8 cellular contexts compared by ENCODE assay signal in genomic region chr4:76984788-76985211, GRCh38. TPM values are rescaled to one million over a fixed set of nuclear protein-coding genes. Genes with fewer than 3 reads are reported as not detected.
DNase-seq lines count a peak whose midpoint lies in the region; ATAC-seq and TF ChIP-seq lines count a peak whose summit lies in the region.

No MANE protein-coding gene starts in this region.

- in situ Hi-C loops in Panc1 (cut with HindIII; ENCODE audit: low pct_unique_long_range_greater_than_20kb, low sequenced_read_pairs), result no loop called here

- TF ChIP-seq CTCF in Panc1 (IDR thresholded peaks at IDR 0.05), result no peak
- TF ChIP-seq CTCF in fibroblast of lung (conservative IDR thresholded peaks at IDR 0.05 in 1 of 2, IDR thresholded peaks at IDR 0.05 in 1 of 2; ENCODE audit: low read depth in 1 of 2, low read length in 2 of 2), result no peak
- TF ChIP-seq CTCF in neural progenitor cell (IDR thresholded peaks at IDR 0.05), result no peak

- H3K9me3 Mint-ChIP-seq in neural progenitor cell, result peaks cover 1% of the 10 kb centered on the region

- BruUV-seq in Panc1 (replicated peaks; lab: Mats Ljungman, UMichigan), result no TSS peak

- H3K4me3 ChIP-seq in ACC112 (ENCODE audit: low read depth, low read length), result peak overlapping the region; percentile 60
- H3K4me3 ChIP-seq in Panc1 (ENCODE audit: low read depth in 2 of 2, low read length in 2 of 2), result no peak overlapping the region
- H3K4me3 ChIP-seq in fibroblast of lung (replicated peaks in 1 of 4; ENCODE audit: control extremely low read depth in 1 of 4, insufficient read depth in 1 of 4, low read depth in 3 of 4, low read length in 4 of 4), result peak overlapping the region in 2 of 4 experiments; percentile 18 to 33
- H3K4me3 ChIP-seq in neural progenitor cell, result no peak overlapping the region

- intact Hi-C loops in Panc1 (cut with micrococcal nuclease; ENCODE audit: unreplicated experiment), result no loop called here

- CTCF ChIA-PET in Panc1 (lab: Charles Lee), result no interaction called here

- H3K36me3 ChIP-seq in ACC112 (ENCODE audit: insufficient read depth, low read length), result no peaks in the 10 kb centered on the region; the same call in 1 of the 2 replicates
- H3K36me3 ChIP-seq in Panc1 (ENCODE audit: control insufficient read depth, insufficient read depth, low read length), result no peaks in the 10 kb centered on the region
- no peaks in the 10 kb centered on the region for H3K36me3 ChIP-seq in fibroblast of lung (ENCODE audit: control insufficient read depth, insufficient read depth, low read length)
- peaks cover 3% of the 10 kb centered on the region for H3K36me3 ChIP-seq in neural progenitor cell

- H2AFZ ChIP-seq in ACC112 (ENCODE audit: low read length, unreplicated experiment), result no peak overlapping the region
- H2AFZ ChIP-seq in fibroblast of lung (ENCODE audit: low read length), result no peak overlapping the region
- no peak overlapping the region for H2AFZ ChIP-seq in neural progenitor cell (replicated peaks)

- peaks cover 13% of the 10 kb centered on the region for H3K36me3 Mint-ChIP-seq in neural progenitor cell

- H3K4me2 ChIP-seq in fibroblast of lung (ENCODE audit: extremely low read depth, insufficient read depth, low read length), result peak overlapping the region; percentile 67
- peak overlapping the region; percentile 2 for H3K4me2 ChIP-seq in neural progenitor cell

- H3K27ac Mint-ChIP-seq in neural progenitor cell, result no peak overlapping the region

- ATAC-seq in Panc1, result no peak; the same call in 1 of the 2 replicates
- no peak for ATAC-seq in GM21529 (IDR thresholded peaks at IDR 0.05; ENCODE audit: unreplicated experiment)

- no peaks in the 10 kb centered on the region for H3K27me3 ChIP-seq in ACC112 (ENCODE audit: insufficient read depth, low read length)
- no peaks in the 10 kb centered on the region for H3K27me3 ChIP-seq in Panc1 (ENCODE audit: control insufficient read depth, insufficient read depth, low read length)
- no peaks in the 10 kb centered on the region for H3K27me3 ChIP-seq in fibroblast of lung (ENCODE audit: control insufficient read depth, insufficient read depth, low read length)
- no peaks in the 10 kb centered on the region for H3K27me3 ChIP-seq in neural progenitor cell

- peaks cover 1% of the 10 kb centered on the region for H3K27me3 Mint-ChIP-seq in neural progenitor cell (ENCODE audit: insufficient read depth, low read depth)

- H3F3A ChIP-seq in neural progenitor cell (ENCODE audit: low read depth), result no peaks in the 10 kb centered on the region

- H3K4me3 Mint-ChIP-seq in neural progenitor cell, result no peak overlapping the region

- DNase-seq in Panc1 (ENCODE audit: low read depth, low spot score) (peak; percentile 24), fibroblast of lung (ENCODE audit: low read depth in 2 of 2) (peak; percentile 100), neural progenitor cell (ENCODE audit: low spot score) (peak; percentile 41), DMS53 treated with DMSO at 0.1 percent for 48 hours (lab: John Stamatoyannopoulos, UW; ENCODE audit: unreplicated experiment) (no peak), GDM1 (lab: John Stamatoyannopoulos, UW) (no peak), NCI-H524 treated with DMSO at 0.1 percent for 48 hours (lab: John Stamatoyannopoulos, UW) (no peak)

- POLR2A ChIA-PET in Panc1 (lab: Charles Lee), result no interaction called here

- H3K27ac ChIP-seq in ACC112 (ENCODE audit: low read depth, low read length) (peak overlapping the region; percentile 94), Panc1 (ENCODE audit: low read length) (no peak overlapping the region), fibroblast of lung (ENCODE audit: insufficient read depth, low read length) (peak overlapping the region; percentile 94), neural progenitor cell (no peak overlapping the region)

- peaks cover 61% of the 10 kb centered on the region for H3K4me1 Mint-ChIP-seq in neural progenitor cell

- H4K20me1 ChIP-seq in fibroblast of lung (ENCODE audit: control insufficient read depth, extremely low read depth, insufficient read depth, low read length) (no peaks in the 10 kb centered on the region), neural progenitor cell (ENCODE audit: low read depth) (peaks cover 48% of the 10 kb centered on the region)

- H3K79me2 ChIP-seq in ACC112 (ENCODE audit: control insufficient read depth, insufficient read depth, low read length, unreplicated experiment) (peaks cover 72% of the 10 kb centered on the region), fibroblast of lung (ENCODE audit: control insufficient read depth, insufficient read depth, low read length) (peaks cover 75% of the 10 kb centered on the region), neural progenitor cell (ENCODE audit: low read depth) (peaks cover 97% of the 10 kb centered on the region)

- H3K9ac ChIP-seq in fibroblast of lung (ENCODE audit: insufficient read depth, low read length), result no peak overlapping the region
- no peak overlapping the region for H3K9ac ChIP-seq in neural progenitor cell

- H3K4me1 ChIP-seq in ACC112 (ENCODE audit: control insufficient read depth, insufficient read depth, low read length, unreplicated experiment) (peaks cover 71% of the 10 kb centered on the region), Panc1 (ENCODE audit: control insufficient read depth, insufficient read depth, low read length) (peaks cover 6% of the 10 kb centered on the region), fibroblast of lung (ENCODE audit: control insufficient read depth, extremely low read depth, insufficient read depth, low read length) (peaks cover 46% of the 10 kb centered on the region), neural progenitor cell (peaks cover 38% of the 10 kb centered on the region)

- no peaks in the 10 kb centered on the region for H3K9me3 ChIP-seq in Panc1 (ENCODE audit: control insufficient read depth, insufficient read depth, low read depth, low read length)
- no peaks in the 10 kb centered on the region for H3K9me3 ChIP-seq in fibroblast of lung (ENCODE audit: control insufficient read depth, insufficient read depth, low read depth, low read length)
- peaks cover 4% of the 10 kb centered on the region for H3K9me3 ChIP-seq in neural progenitor cell (ENCODE audit: low read depth)

RNA-seq across cellular contexts. Expression of gene SEPTIN11, which starts 35.2 kb away (rescaled TPM):
- total RNA-seq in Panc1 (2021; ENCODE audit: unreplicated experiment) (103 TPM), fibroblast of lung (293 and 688 TPM in 2 replicates), neural progenitor cell (ENCODE audit: low replicate concordance) (124 and 183 TPM in 2 replicates)
- polyA plus RNA-seq in Panc1 (2012; ENCODE audit: insufficient read length), result 38.8 TPM
- 521 and 1,286 TPM in 2 replicates for polyA plus RNA-seq in fibroblast of lung
- polyA plus RNA-seq in fibroblast of lung (2012), result 255 and 662 TPM in 2 replicates
- 89.2 and 208 TPM in 2 replicates for polyA minus RNA-seq in fibroblast of lung (ENCODE audit: low replicate concordance)

Comparison
In these comparisons a context has a peak if more than half of its experiments do, and no peak if none do; other contexts are left out.
1. H3K27ac ChIP-seq: peak in ACC112 (single experiment) and fibroblast of lung (single experiment); none in Panc1 (single experiment) and neural progenitor cell (single experiment).
2. DNase-seq: peak in Panc1 (single experiment), fibroblast of lung (2 of 2) and neural progenitor cell (single experiment); none in DMS53 treated with DMSO at 0.1 percent for 48 hours (single experiment), GDM1 (single experiment) and NCI-H524 treated with DMSO at 0.1 percent for 48 hours (single experiment).